Comparison of ENCODE assay signal across 8 cellular contexts in the genomic region with DNA sequence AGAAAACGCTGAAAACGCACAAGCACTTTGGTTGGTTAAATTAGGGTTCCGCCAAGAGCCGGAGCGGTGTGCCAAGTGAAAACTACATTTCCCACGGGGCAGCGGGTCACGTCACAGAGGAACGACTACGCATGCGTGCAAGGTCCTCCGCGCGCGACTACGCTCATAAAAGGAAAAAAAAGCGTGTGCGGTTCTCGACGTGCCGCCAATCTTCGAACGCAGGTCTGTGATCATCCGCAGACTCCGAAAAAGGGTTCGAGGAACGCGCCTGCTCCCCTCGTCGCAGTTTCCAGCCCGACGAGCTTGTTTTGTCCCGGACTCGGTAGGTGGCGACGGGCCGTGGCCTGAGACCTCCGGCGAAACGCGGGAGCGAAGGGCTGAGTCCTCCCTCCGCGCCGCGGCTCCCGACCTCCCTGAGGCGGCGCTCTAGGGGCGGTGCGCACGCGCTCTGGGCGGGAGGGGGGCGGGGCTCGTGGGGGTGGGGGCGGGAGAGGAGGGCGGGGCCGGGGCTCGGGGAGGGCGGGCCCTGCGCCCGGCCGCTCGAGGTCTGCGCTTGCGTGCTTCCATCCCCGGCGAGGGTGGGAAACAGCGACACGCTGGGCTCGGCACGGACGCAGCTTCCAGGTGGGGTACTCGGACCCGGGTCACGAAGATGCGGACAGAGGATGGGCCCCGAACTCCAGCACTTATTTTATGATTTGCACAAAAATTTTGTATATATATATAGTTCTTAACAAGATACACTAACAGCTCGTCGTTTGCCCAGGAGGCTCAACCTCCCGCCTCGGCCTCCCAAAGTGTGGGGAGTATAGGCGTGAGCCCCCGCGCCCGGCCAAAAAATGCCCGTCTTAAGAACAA. TPM values are rescaled to one million over a fixed set of nuclear protein-coding genes. Genes with fewer than 3 reads are reported as not detected.
A peak's percentile ranks its signal among the peaks of the same experiment; 100 is the strongest.
DNase-seq lines count a peak whose midpoint lies in the region; ATAC-seq lines count a peak whose summit lies in the region.

TSS of gene SGF29 (plus strand) at position 145 of the 858 bp plus-strand sequence. CDS start 27,150 bp downstream, outside the sequence.

- peaks cover 3% of the 10 kb centered on the region for H3K9me3 Mint-ChIP-seq in activated CD4-positive, alpha-beta T cell treated with anti-CD3 and anti-CD28 coated beads, Interleukin-2, amount 10 ng/mL, durations not matched to agents 7 days and 5 days

- POLR2A ChIA-PET in activated CD4-positive, alpha-beta T cell treated with anti-CD3 and anti-CD28 coated beads, Interleukin-2, amount 10 ng/mL, durations not matched to agents 7 days and 5 days (lab: Charles Lee) = no interaction called here

- H3K36me3 Mint-ChIP-seq in activated CD4-positive, alpha-beta T cell treated with anti-CD3 and anti-CD28 coated beads, Interleukin-2, amount 10 ng/mL, durations not matched to agents 7 days and 5 days (ENCODE audit: low read depth) = peaks cover 21% of the 10 kb centered on the region

- no peaks in the 10 kb centered on the region for H3K27me3 Mint-ChIP-seq in activated CD4-positive, alpha-beta T cell treated with anti-CD3 and anti-CD28 coated beads, Interleukin-2, amount 10 ng/mL, durations not matched to agents 7 days and 5 days

- DNase-seq in C1 segment of cervical spinal cord (lab: John Stamatoyannopoulos, UW) (peak; percentile 39 to 97 (median 92)), GM19240 (ENCODE audit: insufficient read length, low spot score) (peak; percentile 93), NCI-H69 (lab: John Stamatoyannopoulos, UW) (peak; percentile 96), cortex of kidney (lab: John Stamatoyannopoulos, UW) (peak; percentile 87), left lobe of liver (ENCODE audit: low spot score) (peak; percentile 93)
- DNase-seq in activated CD4-positive, alpha-beta T cell treated with anti-CD3 and anti-CD28 coated beads, Interleukin-2, amount 10 ng/mL, durations not matched to agents 7 days and 5 days = peak; percentile 96
- DNase-seq in stimulated activated CD4-positive, alpha-beta T cell treated with anti-CD3 and anti-CD28 coated beads, Interleukin-2, amount 100 ng/mL, for 4 hours (ENCODE audit: low read depth) = peak; percentile 89

- peak; percentile 43 for ATAC-seq in HG03469 (IDR thresholded peaks at IDR 0.05; ENCODE audit: unreplicated experiment)
- peak; percentile 94 for ATAC-seq in left lobe of liver

- H3K27ac Mint-ChIP-seq in activated CD4-positive, alpha-beta T cell treated with anti-CD3 and anti-CD28 coated beads, Interleukin-2, amount 10 ng/mL, durations not matched to agents 7 days and 5 days = peak within 1 kb of the TSS; percentile 97

- CTCF ChIA-PET in activated CD4-positive, alpha-beta T cell treated with anti-CD3 and anti-CD28 coated beads, Interleukin-2, amount 10 ng/mL, durations not matched to agents 7 days and 5 days (lab: Charles Lee) = interaction anchor here (0.5 to 1.4 kb wide), 3 partner anchors 61 to 421 kb away, joined by 3 read pairs; no protein-coding TSS in a partner anchor

- peak within 1 kb of the TSS; percentile 88 for H3K4me3 Mint-ChIP-seq in activated CD4-positive, alpha-beta T cell treated with anti-CD3 and anti-CD28 coated beads, Interleukin-2, amount 10 ng/mL, durations not matched to agents 7 days and 5 days

- peaks cover 36% of the 10 kb centered on the region for H3K4me1 Mint-ChIP-seq in activated CD4-positive, alpha-beta T cell treated with anti-CD3 and anti-CD28 coated beads, Interleukin-2, amount 10 ng/mL, durations not matched to agents 7 days and 5 days

RNA-seq across cellular contexts. Expression of gene SGF29, which starts in this region (rescaled TPM):
- 10 to 100 TPM; 49.3 to 60.6 TPM for total RNA-seq in activated CD4-positive, alpha-beta T cell treated with anti-CD3 and anti-CD28 coated beads, Interleukin-2, amount 10 ng/mL, durations not matched to agents 7 days and 5 days
- 19.3 TPM for total RNA-seq in left lobe of liver

Comparison
In these comparisons a context has a peak if more than half of its experiments do, and no peak if none do; other contexts are left out.
1. Peak in every context shown above with its lines: DNase-seq and ATAC-seq.